2 cellular contexts compared by ENCODE assay signal in genomic region chr5:178187014-178187413, GRCh38.
A peak's percentile ranks its signal among the peaks of the same experiment; 100 is the strongest.
TF ChIP-seq lines count a peak whose summit lies in the region.

Gene GMCL2, minus strand, starts transcription at chr5:178187371. Its CDS starts 72 bp downstream, at chr5:178187299.

TF ChIP-seq in K562, 482 proteins besides CTCF, POLR2A, EP300 and RAD21:
- TF ChIP-seq, protein P1, sequence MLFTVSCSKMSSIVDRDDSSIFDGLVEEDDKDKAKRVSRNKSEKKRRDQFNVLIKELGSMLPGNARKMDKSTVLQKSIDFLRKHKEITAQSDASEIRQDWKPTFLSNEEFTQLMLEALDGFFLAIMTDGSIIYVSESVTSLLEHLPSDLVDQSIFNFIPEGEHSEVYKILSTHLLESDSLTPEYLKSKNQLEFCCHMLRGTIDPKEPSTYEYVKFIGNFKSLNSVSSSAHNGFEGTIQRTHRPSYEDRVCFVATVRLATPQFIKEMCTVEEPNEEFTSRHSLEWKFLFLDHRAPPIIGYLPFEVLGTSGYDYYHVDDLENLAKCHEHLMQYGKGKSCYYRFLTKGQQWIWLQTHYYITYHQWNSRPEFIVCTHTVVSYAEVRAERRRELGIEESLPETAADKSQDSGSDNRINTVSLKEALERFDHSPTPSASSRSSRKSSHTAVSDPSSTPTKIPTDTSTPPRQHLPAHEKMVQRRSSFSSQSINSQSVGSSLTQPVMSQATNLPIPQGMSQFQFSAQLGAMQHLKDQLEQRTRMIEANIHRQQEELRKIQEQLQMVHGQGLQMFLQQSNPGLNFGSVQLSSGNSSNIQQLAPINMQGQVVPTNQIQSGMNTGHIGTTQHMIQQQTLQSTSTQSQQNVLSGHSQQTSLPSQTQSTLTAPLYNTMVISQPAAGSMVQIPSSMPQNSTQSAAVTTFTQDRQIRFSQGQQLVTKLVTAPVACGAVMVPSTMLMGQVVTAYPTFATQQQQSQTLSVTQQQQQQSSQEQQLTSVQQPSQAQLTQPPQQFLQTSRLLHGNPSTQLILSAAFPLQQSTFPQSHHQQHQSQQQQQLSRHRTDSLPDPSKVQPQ (CRISPR knock-in tag; IDR thresholded peaks at IDR 0.05; ENCODE audit: borderline replicate concordance): no peak
- TF ChIP-seq, protein P2, sequence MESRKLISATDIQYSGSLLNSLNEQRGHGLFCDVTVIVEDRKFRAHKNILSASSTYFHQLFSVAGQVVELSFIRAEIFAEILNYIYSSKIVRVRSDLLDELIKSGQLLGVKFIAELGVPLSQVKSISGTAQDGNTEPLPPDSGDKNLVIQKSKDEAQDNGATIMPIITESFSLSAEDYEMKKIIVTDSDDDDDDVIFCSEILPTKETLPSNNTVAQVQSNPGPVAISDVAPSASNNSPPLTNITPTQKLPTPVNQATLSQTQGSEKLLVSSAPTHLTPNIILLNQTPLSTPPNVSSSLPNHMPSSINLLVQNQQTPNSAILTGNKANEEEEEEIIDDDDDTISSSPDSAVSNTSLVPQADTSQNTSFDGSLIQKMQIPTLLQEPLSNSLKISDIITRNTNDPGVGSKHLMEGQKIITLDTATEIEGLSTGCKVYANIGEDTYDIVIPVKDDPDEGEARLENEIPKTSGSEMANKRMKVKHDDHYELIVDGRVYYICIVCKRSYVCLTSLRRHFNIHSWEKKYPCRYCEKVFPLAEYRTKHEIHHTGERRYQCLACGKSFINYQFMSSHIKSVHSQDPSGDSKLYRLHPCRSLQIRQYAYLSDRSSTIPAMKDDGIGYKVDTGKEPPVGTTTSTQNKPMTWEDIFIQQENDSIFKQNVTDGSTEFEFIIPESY (CRISPR knock-in tag; IDR thresholded peaks at IDR 0.05): peak; percentile 69; the same call in 1 of the 2 replicates
- TF ChIP-seq TEAD2 (tag; IDR thresholded peaks at IDR 0.05) (no peak), ZNF740 (CRISPR knock-in tag; IDR thresholded peaks at IDR 0.05) (no peak), ZNF740 (tag; IDR thresholded peaks at IDR 0.05) (no peak)

TF ChIP-seq in HepG2, 621 proteins besides CTCF, POLR2A, EP300 and RAD21:
- TF ChIP-seq BCLAF1 (IDR thresholded peaks at IDR 0.05) (no peak), ZNF292 (CRISPR knock-in tag; IDR thresholded peaks at IDR 0.05; ENCODE audit: borderline replicate concordance, low read depth) (no peak), THAP11 (CRISPR knock-in tag; IDR thresholded peaks at IDR 0.05) (no peak), EZH2 (conservative IDR thresholded peaks at IDR 0.05; ENCODE audit: low read depth, low read length) (no peak), HMG20B (CRISPR knock-in tag; conservative IDR thresholded peaks at IDR 0.05) (no peak), NCOR1 (IDR thresholded peaks at IDR 0.05; ENCODE audit: borderline replicate concordance, low read length) (no peak), SMC3 (IDR thresholded peaks at IDR 0.05; ENCODE audit: low read length) (no peak), SMAD9 (CRISPR knock-in tag; IDR thresholded peaks at IDR 0.05) (no peak), ZNF142 (CRISPR knock-in tag; IDR thresholded peaks at IDR 0.05) (no peak), SOX5 (CRISPR knock-in tag; IDR thresholded peaks at IDR 0.05; ENCODE audit: borderline replicate concordance) (no peak), ZNF263 (CRISPR knock-in tag; IDR thresholded peaks at IDR 0.05) (no peak), PBX3 (CRISPR knock-in tag; IDR thresholded peaks at IDR 0.05; ENCODE audit: borderline replicate concordance) (no peak), ZBTB8A (CRISPR knock-in tag; IDR thresholded peaks at IDR 0.05; ENCODE audit: borderline replicate concordance, low read depth) (no peak)
- TF ChIP-seq, protein P3, sequence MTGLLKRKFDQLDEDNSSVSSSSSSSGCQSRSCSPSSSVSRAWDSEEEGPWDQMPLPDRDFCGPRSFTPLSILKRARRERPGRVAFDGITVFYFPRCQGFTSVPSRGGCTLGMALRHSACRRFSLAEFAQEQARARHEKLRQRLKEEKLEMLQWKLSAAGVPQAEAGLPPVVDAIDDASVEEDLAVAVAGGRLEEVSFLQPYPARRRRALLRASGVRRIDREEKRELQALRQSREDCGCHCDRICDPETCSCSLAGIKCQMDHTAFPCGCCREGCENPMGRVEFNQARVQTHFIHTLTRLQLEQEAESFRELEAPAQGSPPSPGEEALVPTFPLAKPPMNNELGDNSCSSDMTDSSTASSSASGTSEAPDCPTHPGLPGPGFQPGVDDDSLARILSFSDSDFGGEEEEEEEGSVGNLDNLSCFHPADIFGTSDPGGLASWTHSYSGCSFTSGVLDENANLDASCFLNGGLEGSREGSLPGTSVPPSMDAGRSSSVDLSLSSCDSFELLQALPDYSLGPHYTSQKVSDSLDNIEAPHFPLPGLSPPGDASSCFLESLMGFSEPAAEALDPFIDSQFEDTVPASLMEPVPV (CRISPR knock-in tag; IDR thresholded peaks at IDR 0.05): no peak
